14 cellular contexts compared by ENCODE assay signal in genomic region chr1:59997479-59997878, GRCh38.
"Had no signal": no experiment of that assay in that cellular context is flagged by ENCODE, and none has a peak within 500 bp of the region (broad histone marks: within the 10 kb centered on the region; RNA-seq: fewer than 3 reads in every experiment).

No MANE protein-coding gene starts in this region.

- H3K36me3 ChIP-seq: cardiac muscle cell, ovary, right lobe of liver, suprapubic skin had no signal

- DNase-seq: activated naive CD4-positive, alpha-beta T cell treated with anti-CD3 and anti-CD28 coated beads, Interleukin-2, amount 10 ng/mL, durations not matched to agents 7 days and 5 days; dorsolateral prefrontal cortex; immature natural killer cell; ovary; right lobe of liver; T-helper 9 cell had no signal

- H3K27ac Mint-ChIP-seq: activated naive CD4-positive, alpha-beta T cell treated with anti-CD3 and anti-CD28 coated beads, Interleukin-2, amount 10 ng/mL, durations not matched to agents 7 days and 5 days; activated T-helper 17 cell treated with anti-CD3 and anti-CD28 coated beads, Interleukin-2, amount 50 U/mL, for 72 hours; immature natural killer cell; mesothelial cell of epicardium; stimulated activated naive CD8-positive, alpha-beta T cell treated with anti-CD3 and anti-CD28 coated beads, Interleukin-15, Interleukin-2, amounts not matched to agents 100 ng/mL and 50 ng/mL, for 24 hours; type B pancreatic cell had no signal

- H3K4me2 ChIP-seq: smooth muscle cell had no signal

- H3K9me3 Mint-ChIP-seq: activated naive CD4-positive, alpha-beta T cell treated with anti-CD3 and anti-CD28 coated beads, Interleukin-2, amount 10 ng/mL, durations not matched to agents 7 days and 5 days; activated T-helper 17 cell treated with anti-CD3 and anti-CD28 coated beads, Interleukin-2, amount 50 U/mL, for 72 hours; mesothelial cell of epicardium; stimulated activated naive CD8-positive, alpha-beta T cell treated with anti-CD3 and anti-CD28 coated beads, Interleukin-15, Interleukin-2, amounts not matched to agents 100 ng/mL and 50 ng/mL, for 24 hours; type B pancreatic cell had no signal

- H3K4me1 ChIP-seq: right lobe of liver had no signal

- H3K27me3 ChIP-seq: cardiac muscle cell, ovary, right lobe of liver, suprapubic skin had no signal

- H3K27ac ChIP-seq: cardiac muscle cell, dorsolateral prefrontal cortex, ovary, right lobe of liver, suprapubic skin had no signal

- H3K4me3 ChIP-seq: cardiac muscle cell, dorsolateral prefrontal cortex, ovary, right lobe of liver, smooth muscle cell, suprapubic skin had no signal

- H3K4me1 Mint-ChIP-seq: activated naive CD4-positive, alpha-beta T cell treated with anti-CD3 and anti-CD28 coated beads, Interleukin-2, amount 10 ng/mL, durations not matched to agents 7 days and 5 days; activated T-helper 17 cell treated with anti-CD3 and anti-CD28 coated beads, Interleukin-2, amount 50 U/mL, for 72 hours; immature natural killer cell had no signal

- H3K4me3 Mint-ChIP-seq: activated naive CD4-positive, alpha-beta T cell treated with anti-CD3 and anti-CD28 coated beads, Interleukin-2, amount 10 ng/mL, durations not matched to agents 7 days and 5 days; activated T-helper 17 cell treated with anti-CD3 and anti-CD28 coated beads, Interleukin-2, amount 50 U/mL, for 72 hours; immature natural killer cell; mesothelial cell of epicardium; stimulated activated naive CD8-positive, alpha-beta T cell treated with anti-CD3 and anti-CD28 coated beads, Interleukin-15, Interleukin-2, amounts not matched to agents 100 ng/mL and 50 ng/mL, for 24 hours; type B pancreatic cell had no signal

- ATAC-seq: activated CD4-positive, CD25-positive, alpha-beta regulatory T cell treated with anti-CD3 and anti-CD28 coated beads, Interleukin-2, amount 50 U/mL, for 24 hours; activated T-helper 17 cell treated with anti-CD3 and anti-CD28 coated beads, Interleukin-2, amount 50 U/mL, for 72 hours; right lobe of liver had no signal

- H3K36me3 Mint-ChIP-seq: activated naive CD4-positive, alpha-beta T cell treated with anti-CD3 and anti-CD28 coated beads, Interleukin-2, amount 10 ng/mL, durations not matched to agents 7 days and 5 days; immature natural killer cell; mesothelial cell of epicardium; type B pancreatic cell had no signal
